In the genomic region with DNA sequence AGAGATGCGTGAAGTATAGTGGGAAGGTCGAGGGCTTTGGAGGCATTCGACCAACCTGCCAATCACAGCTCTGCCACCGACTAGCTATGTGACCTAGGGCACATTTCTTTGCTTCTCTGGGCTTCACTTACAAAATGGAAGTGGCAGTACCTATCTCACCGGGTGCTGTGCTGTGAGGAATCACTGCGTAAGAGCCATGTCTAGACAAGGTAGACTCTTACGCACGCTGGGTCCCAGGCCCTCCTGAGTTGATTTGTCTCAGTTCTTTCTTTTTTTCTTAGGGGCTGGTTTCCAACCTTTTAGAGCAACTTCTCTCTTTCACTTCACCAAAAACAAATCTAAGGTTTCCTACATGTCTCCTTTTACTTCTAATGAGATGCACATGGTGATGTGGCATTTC, we compare ENCODE assay signal across 19 cellular contexts. TPM values are rescaled to one million over a fixed set of nuclear protein-coding genes. Genes with fewer than 3 reads are reported as not detected.
DNase-seq lines count a peak whose midpoint lies in the region; ATAC-seq, FAIRE-seq and TF ChIP-seq lines count a peak whose summit lies in the region.
"Had no signal": no experiment of that assay in that cellular context is flagged by ENCODE, and none has a peak within 500 bp of the region (broad histone marks: within the 10 kb centered on the region; RNA-seq: fewer than 3 reads in every experiment).

No MANE protein-coding gene starts in this region.

- intact Hi-C loops in activated B cell treated with CpG ODN at 0.5 μM for 24 hours (cut with micrococcal nuclease): loop anchor here (2.0 kb wide), 1 partner anchor 20 kb away; no protein-coding TSS in a partner anchor
- intact Hi-C loops in uterus (cut with DNase I; ENCODE audit: low total_unique reads): no loop called here

- H3K27me3 Mint-ChIP-seq in activated B cell treated with CpG ODN at 0.5 μM for 24 hours: peaks cover 1% of the 10 kb centered on the region
- H3K27me3 Mint-ChIP-seq in stimulated activated memory B cell treated with anti-CD40 and anti-IgM and Interleukin-4, amounts not matched to agents 10 μg/mL and 1 μg/mL and 100 μg/mL, for 72 hours: peaks cover 13% of the 10 kb centered on the region

- POLR2A ChIA-PET in activated B cell treated with CpG ODN at 0.5 μM for 24 hours (lab: Charles Lee): interaction anchor here (0.6 kb wide), 1 partner anchor 173 kb away, joined by 6 read pairs; a partner anchor contains a TSS

- H3K4me1 ChIP-seq in BLaER1 treated with 17β-estradiol and CSF1 and Interleukin-3, amounts not matched to agents 10 nM and 100 nM: peaks cover 12 to 23% (median 15%) of the 10 kb centered on the region in 10 experiments
- H3K4me1 ChIP-seq in uterus: no peaks in the 10 kb centered on the region

- peak; percentile 77 for ATAC-seq in activated B cell treated with CpG ODN at 0.5 μM for 24 hours (ENCODE audit: low read depth)
- peak; percentile 93 for ATAC-seq in stimulated activated memory B cell treated with anti-CD40 and anti-IgM and Interleukin-4, amounts not matched to agents 10 μg/mL and 1 μg/mL and 100 μg/mL, for 72 hours

- FAIRE-seq in H54 (lab: Jason Lieb, UNC) (no peak), GM19239 (lab: Jason Lieb, UNC) (no peak)
- FAIRE-seq: A204.1 had no signal

- TF ChIP-seq POLR2A in H54 (IDR thresholded peaks at IDR 0.05; ENCODE audit: low read depth, low read length) (no peak), uterus (IDR thresholded peaks at IDR 0.05) (no peak)

- no peaks in the 10 kb centered on the region for H3K27me3 ChIP-seq in BLaER1 treated with 17β-estradiol and CSF1 and Interleukin-3, amounts not matched to agents 10 nM and 100 nM
- no peaks in the 10 kb centered on the region for H3K27me3 ChIP-seq in uterus

- H3K36me3 ChIP-seq in BLaER1 treated with 17β-estradiol and CSF1 and Interleukin-3, amounts not matched to agents 10 nM and 100 nM: no peaks in the 10 kb centered on the region
- H3K36me3 ChIP-seq in uterus: no peaks in the 10 kb centered on the region

- CTCF ChIA-PET in activated B cell treated with CpG ODN at 0.5 μM for 24 hours (lab: Charles Lee): no interaction called here

- TF ChIP-seq CTCF in activated B cell treated with CpG ODN at 0.5 μM for 24 hours (IDR thresholded peaks at IDR 0.05): no peak
- TF ChIP-seq CTCF in uterus (IDR thresholded peaks at IDR 0.05): no peak

- no peak overlapping the region for H3K9ac ChIP-seq in BLaER1 treated with 17β-estradiol and CSF1 and Interleukin-3, amounts not matched to agents 10 nM and 100 nM
- H3K9ac ChIP-seq: GM23248 had no signal

- H3K4me3 Mint-ChIP-seq in activated B cell treated with CpG ODN at 0.5 μM for 24 hours: peak overlapping the region; percentile 52
- no peak overlapping the region for H3K4me3 Mint-ChIP-seq in stimulated activated memory B cell treated with anti-CD40 and anti-IgM and Interleukin-4, amounts not matched to agents 10 μg/mL and 1 μg/mL and 100 μg/mL, for 72 hours

- no peaks in the 10 kb centered on the region; a peak in 1 of 22 replicates for H4K20me1 ChIP-seq in BLaER1 treated with 17β-estradiol and CSF1 and Interleukin-3, amounts not matched to agents 10 nM and 100 nM

- no peaks in the 10 kb centered on the region for H3K9me3 Mint-ChIP-seq in activated B cell treated with CpG ODN at 0.5 μM for 24 hours
- H3K9me3 Mint-ChIP-seq in stimulated activated memory B cell treated with anti-CD40 and anti-IgM and Interleukin-4, amounts not matched to agents 10 μg/mL and 1 μg/mL and 100 μg/mL, for 72 hours: no peaks in the 10 kb centered on the region

- no peaks in the 10 kb centered on the region for H3K9me3 ChIP-seq in BLaER1 treated with 17β-estradiol and CSF1 and Interleukin-3, amounts not matched to agents 10 nM and 100 nM (replicated peaks in 1 of 11)
- no peaks in the 10 kb centered on the region for H3K9me3 ChIP-seq in uterus

- H3K4me2 ChIP-seq in BLaER1 treated with 17β-estradiol and CSF1 and Interleukin-3, amounts not matched to agents 10 nM and 100 nM: peak overlapping the region in 10 of 11 experiments; percentile 29 to 54 (median 40); a peak in 14 of 22 replicates

- peak; percentile 43 for DNase-seq in MV-4-11 (lab: John Stamatoyannopoulos, UW)
- DNase-seq in activated B cell treated with CpG ODN at 0.5 μM for 24 hours: no peak
- no peak for DNase-seq in H54 (ENCODE audit: insufficient read length, low spot score)
- DNase-seq in uterus: no peak
- DNase-seq in GM19239 (ENCODE audit: insufficient read length, low spot score): no peak
- DNase-seq: GF-D8, GM23248, KG1, NCI-H1436, NCI-H2029, NCI-H2171, NCI-H446, NCI-H774, RPMI8226, SIG-M5 had no signal

- H3K36me3 Mint-ChIP-seq in activated B cell treated with CpG ODN at 0.5 μM for 24 hours (ENCODE audit: low read depth): no peaks in the 10 kb centered on the region
- no peaks in the 10 kb centered on the region for H3K36me3 Mint-ChIP-seq in stimulated activated memory B cell treated with anti-CD40 and anti-IgM and Interleukin-4, amounts not matched to agents 10 μg/mL and 1 μg/mL and 100 μg/mL, for 72 hours

- no peak overlapping the region for H3K4me3 ChIP-seq in BLaER1 treated with 17β-estradiol and CSF1 and Interleukin-3, amounts not matched to agents 10 nM and 100 nM
- H3K4me3 ChIP-seq in uterus: no peak overlapping the region
- H3K4me3 ChIP-seq: GM23248 had no signal

- H3K27ac Mint-ChIP-seq in activated B cell treated with CpG ODN at 0.5 μM for 24 hours: peak overlapping the region; percentile 82
- H3K27ac Mint-ChIP-seq in stimulated activated memory B cell treated with anti-CD40 and anti-IgM and Interleukin-4, amounts not matched to agents 10 μg/mL and 1 μg/mL and 100 μg/mL, for 72 hours: peak overlapping the region; percentile 79

- no peak overlapping the region for H3K27ac ChIP-seq in BLaER1 treated with 17β-estradiol and CSF1 and Interleukin-3, amounts not matched to agents 10 nM and 100 nM
- H3K27ac ChIP-seq in uterus: no peak overlapping the region
- H3K27ac ChIP-seq: C4-2B, GM23248 had no signal

- peaks cover 21% of the 10 kb centered on the region for H3K4me1 Mint-ChIP-seq in activated B cell treated with CpG ODN at 0.5 μM for 24 hours
- H3K4me1 Mint-ChIP-seq in stimulated activated memory B cell treated with anti-CD40 and anti-IgM and Interleukin-4, amounts not matched to agents 10 μg/mL and 1 μg/mL and 100 μg/mL, for 72 hours: peaks cover 23% of the 10 kb centered on the region

RNA-seq across cellular contexts. Expression of a gene that starts 18.8 kb away (rescaled TPM):
- total RNA-seq in activated B cell treated with CpG ODN at 0.5 μM for 24 hours (not detected in 2 replicates), uterus (10 to 100 TPM in 1 of 4 donors, 1 to 10 TPM in 2, under 1 TPM in 1; 0.29 to 11.8 (median 8.0) TPM)
